ENCODE assay signal across 8 cellular contexts in genomic region chr20:16573011-16573965, GRCh38. TPM values are rescaled to one million over a fixed set of nuclear protein-coding genes. Genes with fewer than 3 reads are reported as not detected.
A peak's percentile ranks its signal among the peaks of the same experiment; 100 is the strongest.
DNase-seq lines count a peak whose midpoint lies in the region; ATAC-seq and TF ChIP-seq lines count a peak whose summit lies in the region.

Gene KIF16B, minus strand, starts transcription at chr20:16573448. Its CDS starts 173 bp downstream, at chr20:16573275.

- H3K27me3 ChIP-seq in adrenal gland (no peaks in the 10 kb centered on the region), heart left ventricle (no peaks in the 10 kb centered on the region)

- intact Hi-C loops in adrenal gland (cut with DNase I) (no loop called here), heart left ventricle (cut with DNase I) (loop anchor here in 4 of 10 donors (2.0 to 10.0 kb wide), 3 partner anchors 48 to 156 kb away; no protein-coding TSS in a partner anchor), posterior vena cava (cut with DNase I) (no loop called here)

- peaks cover 45% of the 10 kb centered on the region for H3K4me1 Mint-ChIP-seq in type B pancreatic cell (ENCODE audit: unreplicated experiment)

- H3K4me1 ChIP-seq in adrenal gland (replicated peaks in 1 of 2) (peaks cover 0 to 48% of the 10 kb centered on the region in 2 donors), heart left ventricle (peaks cover 0 to 36% (median 22%) of the 10 kb centered on the region in 12 donors)

- TF ChIP-seq POLR2A in adrenal gland (IDR thresholded peaks at IDR 0.05), result peak; percentile 65 to 89
- TF ChIP-seq POLR2A in heart left ventricle (IDR thresholded peaks at IDR 0.05), result no peak

- H3K27ac ChIP-seq in adrenal gland (peak within 1 kb of the TSS; percentile 23 to 91 (median 78)), heart left ventricle (peak within 1 kb of the TSS in 11 of 12 donors; percentile 53 to 86 (median 78))

- H3K36me3 Mint-ChIP-seq in type B pancreatic cell, result no peaks in the 10 kb centered on the region

- no peaks in the 10 kb centered on the region for H3K9me3 ChIP-seq in adrenal gland (replicated peaks in 1 of 3)
- H3K9me3 ChIP-seq in heart left ventricle, result no peaks in the 10 kb centered on the region

- peak; percentile 83 for ATAC-seq in HG02623 (IDR thresholded peaks at IDR 0.05; ENCODE audit: unreplicated experiment)
- ATAC-seq in heart left ventricle, result peak; percentile 89 to 98 (median 96)

- H3K4me3 Mint-ChIP-seq in type B pancreatic cell, result peak within 1 kb of the TSS; percentile 98

- H3K9me3 Mint-ChIP-seq in type B pancreatic cell, result no peaks in the 10 kb centered on the region

- TF ChIP-seq CTCF in GM12864 (IDR thresholded peaks at IDR 0.05; ENCODE audit: low read depth, low read length, missing control alignments) (peak; percentile 2), adrenal gland (IDR thresholded peaks at IDR 0.05) (peak in 1 of 6 experiments; percentile 43), heart left ventricle (IDR thresholded peaks at IDR 0.05) (peak in 2 of 12 donors; percentile 1 to 16), type B pancreatic cell (conservative IDR thresholded peaks at IDR 0.05) (peak; percentile 39)

- WGBS in adrenal gland, 4 donors, result 9 to 44% (median 20%) methylated on average over 14 to 65 of the region's 65 CpGs
- 10 to 29% (median 16%) methylated on average over 21 to 65 of the region's 65 CpGs for WGBS in heart left ventricle, 4 donors

- H3K4me3 ChIP-seq in GM12864 (ENCODE audit: low read depth, low read length) (peak within 1 kb of the TSS; percentile 74), adrenal gland (peak within 1 kb of the TSS in 3 of 4 donors; percentile 66 to 86 (median 74)), heart left ventricle (peak within 1 kb of the TSS; percentile 63 to 99 (median 89))

- DNase-seq in GM12864 (ENCODE audit: low read depth), result peak; percentile 47
- peak; percentile 89 for DNase-seq in NCI-H1105 (lab: John Stamatoyannopoulos, UW)
- peak; percentile 88 for DNase-seq in SW480 (ENCODE audit: low spot score)
- DNase-seq in adrenal gland, result peak; percentile 90 to 96 (median 95)
- peak; percentile 92 to 96 (median 93) for DNase-seq in heart left ventricle
- peak; percentile 96 for DNase-seq in posterior vena cava (ENCODE audit: low spot score)
- DNase-seq in type B pancreatic cell (ENCODE audit: extremely low spot score, unreplicated experiment), result peak; percentile 98

- H3K27ac Mint-ChIP-seq in type B pancreatic cell, result peak within 1 kb of the TSS; percentile 86

- no peaks in the 10 kb centered on the region for H3K36me3 ChIP-seq in adrenal gland (replicated peaks in 1 of 2)
- H3K36me3 ChIP-seq in heart left ventricle, result no peaks in the 10 kb centered on the region

- H3K27me3 Mint-ChIP-seq in type B pancreatic cell, result no peaks in the 10 kb centered on the region

RNA-seq across cellular contexts. Expression of gene KIF16B, which starts in this region (rescaled TPM):
- total RNA-seq in adrenal gland (100 to 1,000 TPM in 1 of 8 donors, 10 to 100 TPM in 7; 22.3 to 104 (median 37.5) TPM), heart left ventricle (10 to 100 TPM; 12.6 to 31.8 (median 17.8) TPM), posterior vena cava (10 to 100 TPM; 16.3 to 17.5 TPM), type B pancreatic cell (ENCODE audit: low replicate concordance) (10.3 and 10.4 TPM in 2 replicates)
- polyA plus RNA-seq in adrenal gland (100 to 1,000 TPM in 1 of 3 donors, 10 to 100 TPM in 1, 1 to 10 TPM in 1; 8.6 to 113 (median 22.8) TPM), heart left ventricle (10 to 100 TPM in 1 of 2 donors, 1 to 10 TPM in 1; 8.8 to 18.0 TPM)

Comparison
In these comparisons a context has a peak if more than half of its experiments do, and no peak if none do; other contexts are left out.
1. Peak in every context shown above with its lines: DNase-seq, ATAC-seq, H3K4me3 ChIP-seq and H3K27ac ChIP-seq.
2. DNase-seq: peak in every context shown above with its lines; median percentile 98 in type B pancreatic cell; 96 in posterior vena cava; 95 in adrenal gland; 93 in heart left ventricle; 89 in NCI-H1105; 88 in SW480; 47 in GM12864.
3. POLR2A ChIP-seq: peak in adrenal gland (2 of 2); none in heart left ventricle (0 of 2).